In genomic region chr16:68784226-68784625, GRCh38 we compare ENCODE assay signal across 24 cellular contexts. TPM values are rescaled to one million over a fixed set of nuclear protein-coding genes. Genes with fewer than 3 reads are reported as not detected.
"Had no signal": no experiment of that assay in that cellular context is flagged by ENCODE, and none has a peak within 500 bp of the region (broad histone marks: within the 10 kb centered on the region; RNA-seq: fewer than 3 reads in every experiment).

No MANE protein-coding gene starts in this region.

- H3K9me3 ChIP-seq: adrenal gland, left ventricle myocardium inferior, psoas muscle, tibial nerve had no signal

- ATAC-seq: activated T-helper 17 cell treated with anti-CD3 and anti-CD28 coated beads, Interleukin-2, amount 50 U/mL, for 72 hours; foreskin keratinocyte; natural killer cell; psoas muscle; right cardiac atrium; stimulated activated naive CD8-positive, alpha-beta T cell treated with anti-CD3 and anti-CD28 coated beads, Interleukin-15, Interleukin-2, amounts not matched to agents 100 U/mL and 50 U/mL, for 24 hours had no signal

- H3K27me3 Mint-ChIP-seq: activated naive CD8-positive, alpha-beta T cell; central memory CD8-positive, alpha-beta T cell had no signal

- H3K27ac ChIP-seq: adrenal gland, hepatocyte, left ventricle myocardium inferior, psoas muscle had no signal

- H3K36me3 Mint-ChIP-seq: activated naive CD8-positive, alpha-beta T cell; natural killer cell had no signal

- H3K4me3 Mint-ChIP-seq: activated naive CD8-positive, alpha-beta T cell; activated T-cell treated with anti-CD3 and anti-CD28 coated beads, Interleukin-2, amount 50 U/mL, for 24 hours; activated T-helper 17 cell treated with anti-CD3 and anti-CD28 coated beads, Interleukin-2, amount 50 U/mL, for 72 hours; central memory CD8-positive, alpha-beta T cell; natural killer cell had no signal

- H3K4me2 ChIP-seq: hepatocyte had no signal

- H3K27me3 ChIP-seq: adrenal gland, foreskin keratinocyte, hepatocyte, tibial nerve had no signal

- H3K4me3 ChIP-seq: adrenal gland, hepatocyte, left ventricle myocardium inferior, psoas muscle, tibial nerve had no signal

- H2AFZ ChIP-seq: hepatocyte had no signal

- H3K9me3 Mint-ChIP-seq: activated T-cell treated with anti-CD3 and anti-CD28 coated beads, Interleukin-2, amount 50 U/mL, for 24 hours; activated T-helper 17 cell treated with anti-CD3 and anti-CD28 coated beads, Interleukin-2, amount 50 U/mL, for 72 hours; central memory CD8-positive, alpha-beta T cell; natural killer cell had no signal

- H3K27ac Mint-ChIP-seq: activated naive CD8-positive, alpha-beta T cell; activated T-cell treated with anti-CD3 and anti-CD28 coated beads, Interleukin-2, amount 50 U/mL, for 24 hours; activated T-helper 17 cell treated with anti-CD3 and anti-CD28 coated beads, Interleukin-2, amount 50 U/mL, for 72 hours; natural killer cell had no signal

- H3K36me3 ChIP-seq: adrenal gland, left ventricle myocardium inferior, tibial nerve had no signal

- H3K4me1 ChIP-seq: adrenal gland, left ventricle myocardium inferior, psoas muscle had no signal

- DNase-seq: activated CD4-positive, alpha-beta T cell treated with anti-CD3 and anti-CD28 coated beads, Interleukin-2, amount 50 U/mL, for 4 hours; activated CD8-positive, alpha-beta memory T cell treated with anti-CD3 and anti-CD28 coated beads for 24 hours; activated CD8-positive, alpha-beta memory T cell treated with anti-CD3 and anti-CD28 coated beads, Interleukin-2, amount 50 U/mL, for 4 hours; activated T-cell treated with anti-CD3 and anti-CD28 coated beads, Interleukin-2, amount 50 U/mL, for 24 hours; adrenal gland; cortex of kidney; erythroblast; foreskin keratinocyte; glutamatergic neuron; kidney glomerular epithelial cell; left ventricle myocardium inferior; midbrain; natural killer cell; psoas muscle; right cardiac atrium; stimulated activated CD4-positive, alpha-beta T cell treated with anti-CD3 and anti-CD28 coated beads, Interleukin-4, amount 100 ng/mL, for 24 hours; stimulated activated naive CD8-positive, alpha-beta T cell treated with anti-CD3 and anti-CD28 coated beads, Interleukin-15, Interleukin-2, amounts not matched to agents 100 U/mL and 50 U/mL, for 24 hours; T-helper 1 cell had no signal

- H3K4me1 Mint-ChIP-seq: central memory CD8-positive, alpha-beta T cell had no signal

RNA-seq across cellular contexts. Expression of gene CDH1, which starts 47.1 kb away (rescaled TPM):
- total RNA-seq: lung microvascular endothelial cell, right cardiac atrium had no signal
